16 cellular contexts compared by ENCODE assay signal in genomic region chr1:240462277-240462676, GRCh38.
DNase-seq lines count a peak whose midpoint lies in the region; TF ChIP-seq lines count a peak whose summit lies in the region.
"Had no signal": no experiment of that assay in that cellular context is flagged by ENCODE, and none has a peak within 500 bp of the region (broad histone marks: within the 10 kb centered on the region; RNA-seq: fewer than 3 reads in every experiment).

No MANE protein-coding gene starts in this region.

- WGBS in hepatocyte (ENCODE audit: low lambda C conversion rate, missing lambda C conversion rate): 44% methylated on average over 3 of the region's 3 CpGs

- H3K9ac ChIP-seq in BLaER1 treated with 17β-estradiol and CSF1 and Interleukin-3, amounts not matched to agents 10 nM and 100 nM: no peak overlapping the region

- peaks cover 0 to 6% (median 0%) of the 10 kb centered on the region in 11 experiments; a peak in 1 of 22 replicates for H3K9me3 ChIP-seq in BLaER1 treated with 17β-estradiol and CSF1 and Interleukin-3, amounts not matched to agents 10 nM and 100 nM (replicated peaks in 1 of 11)
- H3K9me3 ChIP-seq in hepatocyte (ENCODE audit: low read depth) (no peaks in the 10 kb centered on the region), osteoblast (ENCODE audit: low read depth, low read length) (no peaks in the 10 kb centered on the region)
- H3K9me3 ChIP-seq: HAP-1 had no signal

- H2AFZ ChIP-seq in hepatocyte: no peak overlapping the region
- no peak overlapping the region for H2AFZ ChIP-seq in osteoblast (ENCODE audit: low read length)

- H3K27ac ChIP-seq in BLaER1 treated with 17β-estradiol and CSF1 and Interleukin-3, amounts not matched to agents 10 nM and 100 nM: no peak overlapping the region
- H3K27ac ChIP-seq in hepatocyte (peak overlapping the region; percentile 25), osteoblast (ENCODE audit: low read depth, low read length) (peak overlapping the region; percentile 56)

- no peaks in the 10 kb centered on the region for H3K9me2 ChIP-seq in hepatocyte (replicated peaks; ENCODE audit: insufficient read depth)

- DNase-seq in hepatocyte (ENCODE audit: low spot score) (no peak), osteoblast (ENCODE audit: insufficient read length, low spot score, missing footprints) (no peak), midbrain (lab: John Stamatoyannopoulos, UW) (no peak), NOMO-1 treated with dmso at 0.1 percent for 144 hours (lab: John Stamatoyannopoulos, UW; ENCODE audit: unreplicated experiment) (no peak)
- no peak for DNase-seq in stimulated activated naive CD4-positive, alpha-beta T cell treated with Interleukin-2 at 50 U/mL for 16 hours (lab: John Stamatoyannopoulos, UW)
- DNase-seq: C1 segment of cervical spinal cord; Calu3; CD4-positive, alpha-beta memory T cell; COR-L47; DMS53; DMS79 treated with DMSO at 0.1 percent for 48 hours; GF-D8; GOT3; HFFc6 had no signal

- H3K79me2 ChIP-seq in hepatocyte (no peaks in the 10 kb centered on the region), osteoblast (ENCODE audit: insufficient read depth, low read length) (peaks cover 3% of the 10 kb centered on the region)

- peaks cover 29 to 65% (median 57%) of the 10 kb centered on the region in 10 experiments for H3K4me1 ChIP-seq in BLaER1 treated with 17β-estradiol and CSF1 and Interleukin-3, amounts not matched to agents 10 nM and 100 nM
- H3K4me1 ChIP-seq in hepatocyte (ENCODE audit: insufficient read depth) (peaks cover 31% of the 10 kb centered on the region), osteoblast (ENCODE audit: insufficient read depth, low read length) (peaks cover 29% of the 10 kb centered on the region)
- H3K4me1 ChIP-seq: HAP-1 had no signal

- peak overlapping the region; percentile 23 to 94 (median 79); a peak in 18 of 22 replicates for H3K4me2 ChIP-seq in BLaER1 treated with 17β-estradiol and CSF1 and Interleukin-3, amounts not matched to agents 10 nM and 100 nM
- no peak overlapping the region for H3K4me2 ChIP-seq in hepatocyte
- H3K4me2 ChIP-seq in osteoblast (ENCODE audit: insufficient read depth, low read length): no peak overlapping the region

- H3K27me3 ChIP-seq in BLaER1 treated with 17β-estradiol and CSF1 and Interleukin-3, amounts not matched to agents 10 nM and 100 nM: 0 out of 22 replicates have a peak, but pooled peaks cover 0 to 10% (median 0%) of the 10 kb centered on the region in 11 experiments
- H3K27me3 ChIP-seq in hepatocyte (no peaks in the 10 kb centered on the region), osteoblast (ENCODE audit: insufficient read depth, low read length) (no peaks in the 10 kb centered on the region)

- no peak for TF ChIP-seq CTCF in hepatocyte (IDR thresholded peaks at IDR 0.05; ENCODE audit: poor library complexity)
- TF ChIP-seq CTCF in osteoblast (IDR thresholded peaks at IDR 0.05; ENCODE audit: extremely low read depth, low read depth, low read length): no peak

- H3K36me3 ChIP-seq in BLaER1 treated with 17β-estradiol and CSF1 and Interleukin-3, amounts not matched to agents 10 nM and 100 nM: no peaks in the 10 kb centered on the region
- H3K36me3 ChIP-seq in hepatocyte (replicated peaks; ENCODE audit: insufficient read depth, low read depth) (no peaks in the 10 kb centered on the region), osteoblast (ENCODE audit: insufficient read depth, low read length) (peaks cover 5% of the 10 kb centered on the region)
- H3K36me3 ChIP-seq: HAP-1 had no signal

- H4K20me1 ChIP-seq in BLaER1 treated with 17β-estradiol and CSF1 and Interleukin-3, amounts not matched to agents 10 nM and 100 nM: no peaks in the 10 kb centered on the region
- H4K20me1 ChIP-seq in hepatocyte (ENCODE audit: insufficient read depth, poor library complexity, severe bottlenecking): no peaks in the 10 kb centered on the region
- H4K20me1 ChIP-seq in osteoblast (ENCODE audit: insufficient read depth, low read length): no peaks in the 10 kb centered on the region

- H3K4me3 ChIP-seq in BLaER1 treated with 17β-estradiol and CSF1 and Interleukin-3, amounts not matched to agents 10 nM and 100 nM: no peak overlapping the region
- H3K4me3 ChIP-seq in hepatocyte (no peak overlapping the region), osteoblast (ENCODE audit: insufficient read depth, low read length) (no peak overlapping the region)
- H3K4me3 ChIP-seq: HAP-1 had no signal

Comparison
In these comparisons a context has a peak if more than half of its experiments do, and no peak if none do; other contexts are left out.
1. H3K27ac ChIP-seq: peak in hepatocyte (single experiment) and osteoblast (single experiment); none in BLaER1 treated with 17β-estradiol and CSF1 and Interleukin-3, amounts not matched to agents 10 nM and 100 nM (0 of 11).
2. H3K4me2 ChIP-seq: peak in BLaER1 treated with 17β-estradiol and CSF1 and Interleukin-3, amounts not matched to agents 10 nM and 100 nM (11 of 11); none in hepatocyte (single experiment) and osteoblast (single experiment).